ENCODE assay signal across 8 cellular contexts in the genomic region with DNA sequence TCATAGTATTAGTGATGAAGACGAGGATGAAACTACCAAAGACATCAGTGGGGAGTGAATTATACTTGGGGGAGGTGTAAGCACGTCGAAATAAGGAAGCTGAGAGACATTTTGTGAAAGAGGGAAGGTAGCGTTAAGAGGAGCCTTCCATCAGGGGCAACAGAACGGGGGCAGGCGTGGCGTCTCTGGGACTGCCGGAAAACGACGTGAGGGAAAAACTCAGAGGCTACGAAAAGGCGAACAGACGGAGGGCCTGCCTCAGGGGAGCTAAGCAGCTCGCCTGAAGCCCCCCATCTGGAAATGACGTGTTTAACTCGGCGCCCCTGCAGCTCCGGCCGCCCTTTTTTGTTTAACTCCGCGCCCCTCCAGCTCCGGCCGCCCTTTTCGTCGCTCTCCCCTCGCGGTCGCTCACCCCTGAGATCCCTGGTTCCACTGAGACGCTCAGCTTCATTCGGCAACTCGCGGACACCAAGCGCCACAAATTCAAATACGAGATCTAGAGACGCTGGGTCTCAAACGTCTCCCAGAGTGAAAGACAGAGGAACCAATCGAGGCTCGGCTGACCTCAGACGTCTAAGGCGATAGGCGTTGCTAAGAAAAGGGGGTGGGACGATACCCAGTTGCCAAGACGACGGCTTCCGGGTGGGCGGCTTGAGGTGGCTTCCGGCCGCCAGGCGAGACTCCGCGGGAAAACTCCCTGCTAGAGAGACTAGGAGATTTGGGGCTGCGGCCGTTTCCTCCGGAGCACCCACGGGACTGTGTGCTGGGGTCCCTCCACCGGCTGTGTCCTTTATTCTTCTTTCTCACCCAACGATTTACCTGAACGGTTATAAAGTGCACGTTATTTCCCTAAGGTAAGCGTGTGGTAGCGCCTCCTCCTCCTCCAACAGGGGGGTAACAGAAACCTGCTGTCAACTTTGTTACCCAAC.
DNase-seq lines count a peak whose midpoint lies in the region; ATAC-seq, FAIRE-seq and TF ChIP-seq lines count a peak whose summit lies in the region.

No MANE protein-coding gene starts in this region.

- ATAC-seq in HG02798 (IDR thresholded peaks at IDR 0.05; ENCODE audit: poor library complexity, unreplicated experiment) (peak; percentile 100), heart left ventricle (peak; percentile 100), upper lobe of left lung (ENCODE audit: low FRiP score in 2 of 2) (peak; percentile 100)

- H3K27ac ChIP-seq in heart left ventricle: peak overlapping the region in 6 of 12 donors; percentile 24 to 69 (median 54)
- H3K27ac ChIP-seq in upper lobe of left lung: peak overlapping the region; percentile 8 to 70 (median 50)

- no peaks in the 10 kb centered on the region for H3K36me3 ChIP-seq in adipocyte (ENCODE audit: control insufficient read depth, insufficient read depth, low read length, severe bottlenecking)
- H3K36me3 ChIP-seq in heart left ventricle: no peaks in the 10 kb centered on the region
- no peaks in the 10 kb centered on the region for H3K36me3 ChIP-seq in upper lobe of left lung

- H3K4me3 ChIP-seq in adipocyte (ENCODE audit: low read length) (peak overlapping the region; percentile 93), heart left ventricle (peak overlapping the region; percentile 60 to 94 (median 83)), upper lobe of left lung (peak overlapping the region; percentile 59 to 88 (median 78))

- intact Hi-C loops in heart left ventricle (cut with DNase I): no loop called here

- DNase-seq in GM12891 (ENCODE audit: insufficient read length, low spot score) (peak; percentile 73), NCI-H1417 treated with DMSO at 0.1 percent for 48 hours (lab: John Stamatoyannopoulos, UW) (peak; percentile 92), SW 1271 (lab: John Stamatoyannopoulos, UW) (peak; percentile 92 to 96), adipocyte (ENCODE audit: low read depth) (peak; percentile 99), heart left ventricle (peak; percentile 94 to 97 (median 97)), pons (ENCODE audit: low spot score) (peak; percentile 99), upper lobe of left lung (peak; percentile 90 to 97)

- peak; percentile 92 for FAIRE-seq in GM12891 (lab: Jason Lieb, UNC)

- H3K9me3 ChIP-seq in adipocyte (ENCODE audit: control insufficient read depth, low read length) (no peaks in the 10 kb centered on the region), heart left ventricle (peaks cover 0 to 4% (median 0%) of the 10 kb centered on the region in 12 donors), upper lobe of left lung (no peaks in the 10 kb centered on the region)

- WGBS in heart left ventricle, 4 donors: 0% methylated on average over 57 to 61 of the region's 61 CpGs
- WGBS in upper lobe of left lung, 2 donors: 1% methylated on average over 51 to 53 of the region's 61 CpGs

- H3K4me1 ChIP-seq in adipocyte (ENCODE audit: control insufficient read depth, insufficient read depth, low read length) (peaks cover 5% of the 10 kb centered on the region), heart left ventricle (peaks cover 0 to 22% (median 9%) of the 10 kb centered on the region in 12 donors), upper lobe of left lung (peaks cover 4 to 16% (median 12%) of the 10 kb centered on the region in 4 donors)

- TF ChIP-seq EP300 in upper lobe of left lung (IDR thresholded peaks at IDR 0.05): no peak

- H3K9ac ChIP-seq in adipocyte (ENCODE audit: low read length): peak overlapping the region; percentile 86

- TF ChIP-seq CTCF in heart left ventricle (IDR thresholded peaks at IDR 0.05) (peak in 1 of 12 donors; percentile 5), upper lobe of left lung (IDR thresholded peaks at IDR 0.05) (peak in 2 of 6 experiments; percentile 13 to 26)

- TF ChIP-seq POLR2A in GM12891 (IDR thresholded peaks at IDR 0.05; ENCODE audit: low read depth, low read length) (peak; percentile 80), heart left ventricle (IDR thresholded peaks at IDR 0.05) (no peak), upper lobe of left lung (IDR thresholded peaks at IDR 0.05) (peak in 2 of 4 donors; percentile 17 to 39)

- H3K27me3 ChIP-seq in adipocyte (replicated peaks; ENCODE audit: control insufficient read depth, insufficient read depth, low read length): no peaks in the 10 kb centered on the region
- H3K27me3 ChIP-seq in heart left ventricle: no peaks in the 10 kb centered on the region
- H3K27me3 ChIP-seq in upper lobe of left lung: no peaks in the 10 kb centered on the region

TF ChIP-seq in GM12891, 5 proteins besides CTCF, POLR2A, EP300 and RAD21:
- TF ChIP-seq POLR2AphosphoS5 (IDR thresholded peaks at IDR 0.05; ENCODE audit: low read depth, low read length) (peak; percentile 64), TAF1 (IDR thresholded peaks at IDR 0.05; ENCODE audit: low read depth, low read length) (peak; percentile 49), PAX5 (IDR thresholded peaks at IDR 0.05; ENCODE audit: insufficient read depth, low read length, severe bottlenecking) (no peak), POU2F2 (IDR thresholded peaks at IDR 0.05; ENCODE audit: low read depth, low read length) (peak; percentile 65; the same call in 1 of the 2 replicates), SPI1 (IDR thresholded peaks at IDR 0.05; ENCODE audit: low read depth, low read length) (no peak)
